In genomic region chr5:94263068-94263467, GRCh38 we compare ENCODE assay signal across 31 cellular contexts.
A peak's percentile ranks its signal among the peaks of the same experiment; 100 is the strongest.
DNase-seq lines count a peak whose midpoint lies in the region; ATAC-seq lines count a peak whose summit lies in the region.
"Had no signal": no experiment of that assay in that cellular context is flagged by ENCODE, and none has a peak within 500 bp of the region (broad histone marks: within the 10 kb centered on the region; RNA-seq: fewer than 3 reads in every experiment).

No MANE protein-coding gene starts in this region.

- H3K9me3 ChIP-seq in neuronal stem cell (replicated peaks in 1 of 2; ENCODE audit: control insufficient read depth in 2 of 2, insufficient read depth in 1 of 2, low read depth in 1 of 2, low read length in 2 of 2) = no peaks in the 10 kb centered on the region
- H3K9me3 ChIP-seq: heart left ventricle, left ventricle myocardium inferior, Peyer's patch, right atrium auricular region had no signal

- no peak overlapping the region for H3K14ac ChIP-seq in neuronal stem cell (ENCODE audit: low read length)

- no peak overlapping the region for H2BK12ac ChIP-seq in neuronal stem cell (ENCODE audit: low read length)

- ATAC-seq in GM18519 (IDR thresholded peaks at IDR 0.05; ENCODE audit: low FRiP score, unreplicated experiment) (peak; percentile 60), GM21717 (IDR thresholded peaks at IDR 0.05; ENCODE audit: unreplicated experiment) (peak; percentile 68), HG03442 (IDR thresholded peaks at IDR 0.05; ENCODE audit: unreplicated experiment) (peak; percentile 69), esophagus mucosa (no peak)
- ATAC-seq: activated CD4-positive, alpha-beta T cell treated with anti-CD3 and anti-CD28 coated beads for 36 hours; activated CD8-positive, alpha-beta T cell treated with anti-CD3 and anti-CD28 coated beads for 36 hours; activated T-helper 17 cell treated with anti-CD3 and anti-CD28 coated beads, Interleukin-2, amount 50 U/mL, for 72 hours; heart left ventricle; stimulated activated naive CD8-positive, alpha-beta T cell treated with anti-CD3 and anti-CD28 coated beads, Interleukin-15, amount 100 ng/mL, for 72 hours had no signal

- H3K27me3 ChIP-seq in neuronal stem cell (ENCODE audit: control insufficient read depth in 3 of 3, insufficient read depth in 3 of 3, low read depth in 1 of 3, low read length in 3 of 3) = no peaks in the 10 kb centered on the region
- H3K27me3 ChIP-seq: brain microvascular endothelial cell, heart left ventricle, neural progenitor cell, Peyer's patch, right atrium auricular region had no signal

- no peak overlapping the region for H2BK5ac ChIP-seq in neuronal stem cell (ENCODE audit: low read length)

- no peaks in the 10 kb centered on the region for H3K79me1 ChIP-seq in neuronal stem cell (ENCODE audit: low read depth, low read length)

- no peaks in the 10 kb centered on the region for H3K4me1 ChIP-seq in neuronal stem cell (ENCODE audit: control insufficient read depth in 2 of 2, insufficient read depth in 1 of 2, low read depth in 1 of 2, low read length in 2 of 2)
- H3K4me1 ChIP-seq: heart left ventricle, left ventricle myocardium inferior, neural progenitor cell, Peyer's patch, right atrium auricular region had no signal

- H4K8ac ChIP-seq in neuronal stem cell (ENCODE audit: low read depth, low read length) = no peak overlapping the region

- no peak overlapping the region for H2BK120ac ChIP-seq in neuronal stem cell (ENCODE audit: low read depth, low read length)

- peak overlapping the region; percentile 3 for H2AFZ ChIP-seq in neuronal stem cell (ENCODE audit: low read length)
- H2AFZ ChIP-seq: neural progenitor cell had no signal

- no peak overlapping the region for H3K4ac ChIP-seq in neuronal stem cell (ENCODE audit: low read length)

- H3K27ac ChIP-seq in neuronal stem cell (replicated peaks; ENCODE audit: low read length) = no peak overlapping the region
- H3K27ac ChIP-seq: brain microvascular endothelial cell, heart left ventricle, left ventricle myocardium inferior, neural progenitor cell, Peyer's patch, right atrium auricular region had no signal

- no peak overlapping the region for H4K91ac ChIP-seq in neuronal stem cell (ENCODE audit: low read depth, low read length, poor library complexity)

- H3K9ac ChIP-seq in neuronal stem cell (ENCODE audit: low read depth, low read length, poor library complexity) = no peak overlapping the region
- H3K9ac ChIP-seq: neural progenitor cell had no signal

- no CpG with 5 or more reads among the region's 1 CpG for WGBS in neuronal stem cell (ENCODE audit: extremely low coverage in 2 of 2, insufficient read length in 2 of 2, insufficient replicate concordance in 1 of 2), 2 donors

- no peak overlapping the region for H3K4me2 ChIP-seq in neuronal stem cell (ENCODE audit: insufficient read depth, low read length, poor library complexity, severe bottlenecking)
- H3K4me2 ChIP-seq: neural progenitor cell had no signal

- no peak overlapping the region for H3K23ac ChIP-seq in neuronal stem cell (ENCODE audit: low read depth, low read length, poor library complexity)

- DNase-seq in neuronal stem cell (ENCODE audit: low spot score) (no peak), NOMO-1 treated with DMSO at 0.1 percent for 48 hours (lab: John Stamatoyannopoulos, UW; ENCODE audit: unreplicated experiment) (no peak)
- no peak for DNase-seq in activated CD8-positive, alpha-beta memory T cell treated with anti-CD3 and anti-CD28 coated beads for 24 hours
- DNase-seq: activated CD4-positive, alpha-beta T cell treated with anti-CD3 and anti-CD28 coated beads for 36 hours; activated CD8-positive, alpha-beta T cell treated with anti-CD3 and anti-CD28 coated beads for 36 hours; amniotic stem cell; brain microvascular endothelial cell; CD4-positive, alpha-beta memory T cell; cerebellar nuclear complex; foreskin melanocyte; heart left ventricle; islet precursor cell; Karpas-422; left ventricle myocardium inferior; mesenchymal stem cell; NCI-H1417; NCI-H2081; NCI-H2227 treated with DMSO at 0.1 percent for 48 hours; NCI-H526; Peyer's patch; SHP77 treated with DMSO at 0.1 percent for 48 hours; stimulated activated CD8-positive, alpha-beta memory T cell treated with anti-CD3 and anti-CD28 coated beads, Interleukin-4, amount 100 ng/mL, for 48 hours; stimulated activated naive CD8-positive, alpha-beta T cell treated with anti-CD3 and anti-CD28 coated beads, Interleukin-15, amount 100 ng/mL, for 72 hours; SW 1271 had no signal

- no peak overlapping the region for H2BK15ac ChIP-seq in neuronal stem cell (ENCODE audit: low read length)

- no peak overlapping the region for H3K4me3 ChIP-seq in neuronal stem cell (ENCODE audit: low read length in 2 of 2)
- H3K4me3 ChIP-seq: heart left ventricle, left ventricle myocardium inferior, neural progenitor cell, Peyer's patch, right atrium auricular region had no signal

- H3K18ac ChIP-seq in neuronal stem cell (ENCODE audit: low read length) = no peak overlapping the region

- H2AK5ac ChIP-seq in neuronal stem cell (ENCODE audit: low read depth, low read length) = no peak overlapping the region

- no peaks in the 10 kb centered on the region for H3K36me3 ChIP-seq in neuronal stem cell (replicated peaks in 1 of 2; ENCODE audit: control insufficient read depth in 2 of 2, insufficient read depth in 2 of 2, low read length in 2 of 2)
- H3K36me3 ChIP-seq: brain microvascular endothelial cell, heart left ventricle, left ventricle myocardium inferior, neural progenitor cell, Peyer's patch, right atrium auricular region had no signal
